Comparison of ENCODE assay signal across 1 cellular context in genomic region chr22:35523167-35523928, GRCh38.
TF ChIP-seq lines count a peak whose summit lies in the region.

No MANE protein-coding gene starts in this region.

TF ChIP-seq in IMR-90, 13 proteins besides CTCF, POLR2A, EP300 and RAD21:
- TF ChIP-seq ELK1 (IDR thresholded peaks at IDR 0.05; ENCODE audit: borderline replicate concordance, low read depth, low read length), result no peak
- no peak for TF ChIP-seq NFE2L2 (IDR thresholded peaks at IDR 0.05; ENCODE audit: low read depth, low read length)
- TF ChIP-seq MAFK (IDR thresholded peaks at IDR 0.05; ENCODE audit: low read depth, low read length), result no peak
- TF ChIP-seq FOS (IDR thresholded peaks at IDR 0.05; ENCODE audit: low read depth, low read length), result no peak
- no peak for TF ChIP-seq RFX5 (IDR thresholded peaks at IDR 0.05; ENCODE audit: low read depth, low read length)
- no peak for TF ChIP-seq MAZ (IDR thresholded peaks at IDR 0.05; ENCODE audit: borderline replicate concordance, low read depth, low read length)
- TF ChIP-seq BHLHE40 (IDR thresholded peaks at IDR 0.05; ENCODE audit: low read depth, low read length), result no peak
- no peak for TF ChIP-seq MXI1 (IDR thresholded peaks at IDR 0.05; ENCODE audit: borderline replicate concordance, low read depth, low read length)
- no peak for TF ChIP-seq RCOR1 (IDR thresholded peaks at IDR 0.05; ENCODE audit: insufficient replicate concordance, low read length)
- no peak for TF ChIP-seq USF2 (IDR thresholded peaks at IDR 0.05; ENCODE audit: low read depth, low read length)
- TF ChIP-seq CHD1 (IDR thresholded peaks at IDR 0.05; ENCODE audit: low read depth, low read length), result no peak
- TF ChIP-seq SMC3 (IDR thresholded peaks at IDR 0.05; ENCODE audit: low read depth, low read length), result no peak
- no peak for TF ChIP-seq CEBPB (IDR thresholded peaks at IDR 0.05; ENCODE audit: low read depth, low read length)
TF ChIP-seq in IMR-90: peak in this region for 0.
